22 cellular contexts compared by ENCODE assay signal in the genomic region with DNA sequence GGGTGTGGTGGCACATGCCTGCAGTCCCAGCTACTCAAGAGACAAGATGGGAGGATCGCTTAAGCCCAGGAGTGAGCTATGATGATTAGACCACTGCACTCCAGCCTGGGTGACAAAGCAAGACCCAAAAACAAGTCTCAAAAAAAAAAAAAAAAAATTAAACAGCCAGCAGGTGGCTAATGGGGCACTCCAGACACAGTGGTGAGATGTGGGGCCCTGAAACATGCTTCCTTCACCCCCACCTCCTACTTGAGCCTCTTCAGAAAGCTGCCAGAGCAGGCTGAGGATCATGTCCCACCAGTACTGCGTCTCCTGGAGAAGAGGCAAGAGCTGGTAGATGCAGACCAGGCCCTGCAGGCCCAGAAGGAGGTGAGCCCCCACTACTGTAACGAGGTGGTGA. TPM values are rescaled to one million over a fixed set of nuclear protein-coding genes. Genes with fewer than 3 reads are reported as not detected.
DNase-seq lines count a peak whose midpoint lies in the region; ATAC-seq and TF ChIP-seq lines count a peak whose summit lies in the region.
"Had no signal": no experiment of that assay in that cellular context is flagged by ENCODE, and none has a peak within 500 bp of the region (broad histone marks: within the 10 kb centered on the region; RNA-seq: fewer than 3 reads in every experiment).

No MANE protein-coding gene starts in this region.

- no peak overlapping the region for H2AFZ ChIP-seq in SU-DHL-6 (ENCODE audit: low read depth, low read length, severe bottlenecking)

- no peaks in the 10 kb centered on the region for H4K20me1 ChIP-seq in SU-DHL-6 (ENCODE audit: low read depth, low read length)

- H3K27ac Mint-ChIP-seq in T-helper 1 cell treated with Interleukin-12 subunit alpha and Interleukin-12 subunit beta and Interleukin-4 antibody, amounts not matched to agents 30 μg/mL and 1 μg/mL, for 36 hours: no peak overlapping the region
- H3K27ac Mint-ChIP-seq in CD8-positive, alpha-beta memory T cell: no peak overlapping the region
- H3K27ac Mint-ChIP-seq in natural killer cell: no peak overlapping the region

- H3K27ac ChIP-seq in CD8-positive, alpha-beta memory T cell (ENCODE audit: low read depth, low read length): no peak overlapping the region
- peak overlapping the region; percentile 70; the same call in 1 of the 2 replicates for H3K27ac ChIP-seq in SU-DHL-6 (ENCODE audit: low read depth, low read length)
- H3K27ac ChIP-seq: body of pancreas, spleen, thoracic aorta had no signal

- no peaks in the 10 kb centered on the region for H3K9me2 ChIP-seq in SU-DHL-6 (replicated peaks; ENCODE audit: insufficient read depth, low read length)

- H3K9ac ChIP-seq in SU-DHL-6 (ENCODE audit: low read length): no peak overlapping the region

- H3K4me3 ChIP-seq in CD8-positive, alpha-beta memory T cell (ENCODE audit: low read length): no peak overlapping the region
- no peak overlapping the region for H3K4me3 ChIP-seq in SU-DHL-6 (ENCODE audit: insufficient read depth, low read length, poor library complexity, severe bottlenecking)
- H3K4me3 ChIP-seq: body of pancreas, HAP-1, spleen, thoracic aorta had no signal

- peaks cover 5% of the 10 kb centered on the region for H3K27me3 ChIP-seq in CD8-positive, alpha-beta memory T cell (ENCODE audit: insufficient read depth, low read length, poor library complexity, severe bottlenecking)
- H3K27me3 ChIP-seq in SU-DHL-6 (ENCODE audit: low read length): no peaks in the 10 kb centered on the region

- H3K4me1 Mint-ChIP-seq in T-helper 1 cell treated with Interleukin-12 subunit alpha and Interleukin-12 subunit beta and Interleukin-4 antibody, amounts not matched to agents 30 μg/mL and 1 μg/mL, for 36 hours (ENCODE audit: low read depth): peaks cover 12% of the 10 kb centered on the region
- H3K4me1 Mint-ChIP-seq in CD8-positive, alpha-beta memory T cell: peaks cover 15 to 32% (median 20%) of the 10 kb centered on the region in 3 donors
- peaks cover 8 to 17% of the 10 kb centered on the region in 2 donors for H3K4me1 Mint-ChIP-seq in natural killer cell

- H3K9me3 ChIP-seq in CD8-positive, alpha-beta memory T cell (ENCODE audit: low read length): no peaks in the 10 kb centered on the region
- no peaks in the 10 kb centered on the region for H3K9me3 ChIP-seq in SU-DHL-6 (ENCODE audit: insufficient read depth, low read length)
- H3K9me3 ChIP-seq: body of pancreas, HAP-1 had no signal

- ATAC-seq in natural killer cell (no peak), GM21381 (IDR thresholded peaks at IDR 0.05; ENCODE audit: unreplicated experiment) (no peak)
- ATAC-seq: body of pancreas had no signal

- H3K36me3 ChIP-seq in CD8-positive, alpha-beta memory T cell (ENCODE audit: insufficient read depth, low read length): no peaks in the 10 kb centered on the region
- H3K36me3 ChIP-seq in SU-DHL-6 (ENCODE audit: low read length): no peaks in the 10 kb centered on the region
- H3K36me3 ChIP-seq: HAP-1, thoracic aorta had no signal

- H3K79me2 ChIP-seq in SU-DHL-6 (ENCODE audit: insufficient read depth, low read length): no peaks in the 10 kb centered on the region

- peak overlapping the region; percentile 78 for H3K4me3 Mint-ChIP-seq in T-helper 1 cell treated with Interleukin-12 subunit alpha and Interleukin-12 subunit beta and Interleukin-4 antibody, amounts not matched to agents 30 μg/mL and 1 μg/mL, for 36 hours
- H3K4me3 Mint-ChIP-seq in CD8-positive, alpha-beta memory T cell: peak overlapping the region in 5 of 7 donors; percentile 48 to 80 (median 77)
- peak overlapping the region; percentile 81 for H3K4me3 Mint-ChIP-seq in natural killer cell

- CTCF ChIA-PET in CD8-positive, alpha-beta memory T cell (lab: Charles Lee): interaction anchor here (1.9 to 2.3 kb wide), 2 partner anchors 48 to 103 kb away, joined by 4 to 18 read pairs; no protein-coding TSS in a partner anchor

- POLR2A ChIA-PET in CD8-positive, alpha-beta memory T cell (lab: Charles Lee): no interaction called here

- peaks cover 37% of the 10 kb centered on the region for H3K27me3 Mint-ChIP-seq in T-helper 1 cell treated with Interleukin-12 subunit alpha and Interleukin-12 subunit beta and Interleukin-4 antibody, amounts not matched to agents 30 μg/mL and 1 μg/mL, for 36 hours (ENCODE audit: low read depth)
- H3K27me3 Mint-ChIP-seq in CD8-positive, alpha-beta memory T cell: peaks cover 17 to 23% of the 10 kb centered on the region in 2 donors
- peaks cover 14 to 33% of the 10 kb centered on the region in 2 donors for H3K27me3 Mint-ChIP-seq in natural killer cell (ENCODE audit: low read depth in 2 of 2)

- H3K9me3 Mint-ChIP-seq in T-helper 1 cell treated with Interleukin-12 subunit alpha and Interleukin-12 subunit beta and Interleukin-4 antibody, amounts not matched to agents 30 μg/mL and 1 μg/mL, for 36 hours: no peaks in the 10 kb centered on the region
- peaks cover 0 to 6% (median 0%) of the 10 kb centered on the region in 5 donors for H3K9me3 Mint-ChIP-seq in CD8-positive, alpha-beta memory T cell
- H3K9me3 Mint-ChIP-seq in natural killer cell: no peaks in the 10 kb centered on the region
- H3K9me3 Mint-ChIP-seq: activated naive CD8-positive, alpha-beta T cell treated with anti-CD3 and anti-CD28 coated beads, Interleukin-2, amount 10 ng/mL, durations not matched to agents 7 days and 5 days had no signal

- intact Hi-C loops in natural killer cell (cut with micrococcal nuclease): no loop called here

- peaks cover 3% of the 10 kb centered on the region for H3K36me3 Mint-ChIP-seq in T-helper 1 cell treated with Interleukin-12 subunit alpha and Interleukin-12 subunit beta and Interleukin-4 antibody, amounts not matched to agents 30 μg/mL and 1 μg/mL, for 36 hours (ENCODE audit: low read depth)
- H3K36me3 Mint-ChIP-seq in CD8-positive, alpha-beta memory T cell: no peaks in the 10 kb centered on the region
- peaks cover 2% of the 10 kb centered on the region for H3K36me3 Mint-ChIP-seq in natural killer cell
- H3K36me3 Mint-ChIP-seq: activated naive CD8-positive, alpha-beta T cell treated with anti-CD3 and anti-CD28 coated beads, Interleukin-2, amount 10 ng/mL, durations not matched to agents 7 days and 5 days had no signal

- no peak for DNase-seq in T-helper 1 cell
- no peak for DNase-seq in CD8-positive, alpha-beta memory T cell
- no peak for DNase-seq in natural killer cell
- no peak for DNase-seq in epidermal melanocyte (ENCODE audit: insufficient read length, low spot score)
- DNase-seq in NCI-H2107 (lab: John Stamatoyannopoulos, UW): no peak
- DNase-seq: activated CD4-positive, CD25-positive, alpha-beta regulatory T cell treated with anti-CD3 and anti-CD28 coated beads, Interleukin-2, amount 50 U/mL, for 72 hours; activated naive CD8-positive, alpha-beta T cell treated with anti-CD3 and anti-CD28 coated beads, Interleukin-2, amount 10 ng/mL, durations not matched to agents 7 days and 5 days; body of pancreas; cortex of kidney; NCI-H1048; NCI-H2029 treated with DMSO at 0.1 percent for 48 hours; NCI-H524; SHP77; spleen had no signal

- no peak overlapping the region for H3K4me2 ChIP-seq in SU-DHL-6 (ENCODE audit: low read depth, low read length, poor library complexity, severe bottlenecking)

- peaks cover 22% of the 10 kb centered on the region for H3K4me1 ChIP-seq in CD8-positive, alpha-beta memory T cell (ENCODE audit: insufficient read depth, low read length)

- TF ChIP-seq CTCF in SU-DHL-6 (IDR thresholded peaks at IDR 0.05; ENCODE audit: insufficient read depth, low read length, poor library complexity, severe bottlenecking) (no peak), natural killer cell (IDR thresholded peaks at IDR 0.05) (no peak)

- H3F3A ChIP-seq in SU-DHL-6 (ENCODE audit: insufficient read depth): peaks cover 25% of the 10 kb centered on the region

RNA-seq across cellular contexts. Expression of gene CFAP73, which starts 2.1 kb away (rescaled TPM):
- under 1 TPM; 0.16 to 0.33 TPM for total RNA-seq in CD8-positive, alpha-beta memory T cell
- not detected for polyA plus RNA-seq in CD8-positive, alpha-beta memory T cell
- total RNA-seq in natural killer cell: not detected
- total RNA-seq: endothelial cell of umbilical vein, fibroblast of villous mesenchyme, spleen, thoracic aorta had no signal
- polyA plus RNA-seq: endothelial cell of umbilical vein had no signal

RNA-seq across cellular contexts. Expression of gene RASAL1, which starts 16.1 kb away (rescaled TPM):
- total RNA-seq in CD8-positive, alpha-beta memory T cell: under 1 TPM; 0.51 to 0.72 TPM
- 0.45 TPM for polyA plus RNA-seq in CD8-positive, alpha-beta memory T cell
- total RNA-seq in natural killer cell: not detected
- total RNA-seq: endothelial cell of umbilical vein, fibroblast of villous mesenchyme had no signal
- polyA plus RNA-seq: CD14-positive monocyte, endothelial cell of umbilical vein had no signal

RNA-seq across cellular contexts. Expression of gene DDX54, which starts 33.6 kb away (rescaled TPM):
- 100 to 1,000 TPM; 131 to 133 TPM for total RNA-seq in CD8-positive, alpha-beta memory T cell
- 47.7 TPM for polyA plus RNA-seq in CD8-positive, alpha-beta memory T cell
- 100 to 1,000 TPM in 1 of 3 donors, 10 to 100 TPM in 2; 84.6 to 100 (median 97.1) TPM for total RNA-seq in natural killer cell

RNA-seq across cellular contexts. Expression of gene RITA1, which starts 33.9 kb away (rescaled TPM):
- 10 to 100 TPM; 21.1 to 22.5 TPM for total RNA-seq in CD8-positive, alpha-beta memory T cell
- polyA plus RNA-seq in CD8-positive, alpha-beta memory T cell: 27.4 TPM
- total RNA-seq in natural killer cell: 10 to 100 TPM in 2 of 3 donors, 1 to 10 TPM in 1; 7.7 to 13.8 (median 12.0) TPM
